ENCODE assay signal across 24 cellular contexts in the genomic region with DNA sequence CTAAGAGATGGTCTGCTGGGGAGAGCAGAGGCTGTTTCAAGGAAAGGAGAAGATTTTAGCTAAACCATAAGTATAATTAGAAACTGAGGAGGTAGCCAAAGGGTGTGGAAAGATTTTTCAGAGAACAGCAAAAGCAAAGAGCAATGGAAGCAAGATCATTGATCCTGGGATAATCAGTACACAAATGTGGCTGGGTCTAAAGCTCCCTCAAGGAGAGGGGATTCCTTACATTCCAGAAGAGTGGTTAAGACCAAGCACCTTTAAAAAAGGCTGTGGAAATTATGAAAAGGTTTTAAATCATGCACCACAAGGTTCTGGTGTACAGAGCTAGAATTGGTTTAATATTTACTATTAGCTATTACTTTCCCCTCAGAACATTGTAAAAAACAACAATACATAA.
"Had no signal": no experiment of that assay in that cellular context is flagged by ENCODE, and none has a peak within 500 bp of the region (broad histone marks: within the 10 kb centered on the region; RNA-seq: fewer than 3 reads in every experiment).

No MANE protein-coding gene starts in this region.

- H3K4me3 Mint-ChIP-seq: activated CD8-positive, alpha-beta T cell treated with anti-CD3 and anti-CD28 coated beads, Interleukin-2, amount 10 ng/mL, durations not matched to agents 7 days and 5 days; activated naive CD4-positive, alpha-beta T cell treated with anti-CD3 and anti-CD28 coated beads, Interleukin-2, amount 50 U/mL, for 24 hours; T-helper 2 cell treated with Interferon-gamma antibody and Interleukin-4, amounts not matched to agents 5 μg/mL and 100 μg/mL, for 36 hours had no signal

- H3K27me3 ChIP-seq: ascending aorta, MG63, Peyer's patch, SJSA1 had no signal

- H3K9me3 ChIP-seq: ascending aorta, MG63, Peyer's patch, SJSA1 had no signal

- H3K36me3 ChIP-seq: ascending aorta, MG63, Peyer's patch, SJSA1 had no signal

- H3K4me3 ChIP-seq: ascending aorta, MG63, Peyer's patch, SJSA1 had no signal

- H3K4me1 ChIP-seq: ascending aorta, Peyer's patch had no signal

- H3K9me3 Mint-ChIP-seq: activated naive CD4-positive, alpha-beta T cell treated with anti-CD3 and anti-CD28 coated beads, Interleukin-2, amount 50 U/mL, for 24 hours; T-helper 2 cell treated with Interferon-gamma antibody and Interleukin-4, amounts not matched to agents 5 μg/mL and 100 μg/mL, for 36 hours had no signal

- H3K36me3 Mint-ChIP-seq: activated naive CD4-positive, alpha-beta T cell treated with anti-CD3 and anti-CD28 coated beads, Interleukin-2, amount 50 U/mL, for 24 hours had no signal

- H3K27ac ChIP-seq: ascending aorta, Peyer's patch, SJSA1 had no signal

- ATAC-seq: activated CD8-positive, alpha-beta T cell treated with anti-CD3 and anti-CD28 coated beads, Interleukin-2, amount 10 ng/mL, durations not matched to agents 7 days and 5 days; SK-N-SH treated with all-trans-retinoic acid at 6 μM for 48 hours had no signal

- H3K4me1 Mint-ChIP-seq: activated naive CD4-positive, alpha-beta T cell treated with anti-CD3 and anti-CD28 coated beads, Interleukin-2, amount 50 U/mL, for 24 hours had no signal

- DNase-seq: activated CD4-positive, alpha-beta T cell treated with anti-CD3 and anti-CD28 coated beads for 48 hours; activated CD4-positive, alpha-beta T cell treated with anti-CD3 and anti-CD28 coated beads, Interleukin-2, amount 50 U/mL, for 4 hours; activated CD4-positive, CD25-positive, alpha-beta regulatory T cell treated with anti-CD3 and anti-CD28 coated beads, Interleukin-2, amount 50 U/mL, for 72 hours; activated CD8-positive, alpha-beta memory T cell treated with anti-CD3 and anti-CD28 coated beads, Interleukin-2, amount 50 U/mL, for 48 hours; activated CD8-positive, alpha-beta T cell treated with anti-CD3 and anti-CD28 coated beads, Interleukin-2, amount 10 ng/mL, durations not matched to agents 7 days and 5 days; activated T-cell treated with anti-CD3 and anti-CD28 coated beads, Interleukin-2, amount 50 U/mL, for 1 hour; amniotic stem cell; MG63; MV-4-11; NCI-H1092 treated with DMSO at 0.1 percent for 48 hours; NCI-H1417 treated with DMSO at 0.1 percent for 48 hours; NCI-H1694; NCI-H2029; NCI-H510A treated with DMSO at 0.1 percent for 48 hours; NCI-H69; NK-92 treated with Interleukin-12 subunit alpha and Interleukin-12 subunit beta, amount 100 ng/mL, for 24 hours; Peyer's patch; SHP77; SW 1271 had no signal

- H3K27ac Mint-ChIP-seq: activated CD8-positive, alpha-beta T cell treated with anti-CD3 and anti-CD28 coated beads, Interleukin-2, amount 10 ng/mL, durations not matched to agents 7 days and 5 days; activated naive CD4-positive, alpha-beta T cell treated with anti-CD3 and anti-CD28 coated beads, Interleukin-2, amount 50 U/mL, for 24 hours; T-helper 2 cell treated with Interferon-gamma antibody and Interleukin-4, amounts not matched to agents 5 μg/mL and 100 μg/mL, for 36 hours had no signal
